ENCODE assay signal across 5 cellular contexts in the genomic region with DNA sequence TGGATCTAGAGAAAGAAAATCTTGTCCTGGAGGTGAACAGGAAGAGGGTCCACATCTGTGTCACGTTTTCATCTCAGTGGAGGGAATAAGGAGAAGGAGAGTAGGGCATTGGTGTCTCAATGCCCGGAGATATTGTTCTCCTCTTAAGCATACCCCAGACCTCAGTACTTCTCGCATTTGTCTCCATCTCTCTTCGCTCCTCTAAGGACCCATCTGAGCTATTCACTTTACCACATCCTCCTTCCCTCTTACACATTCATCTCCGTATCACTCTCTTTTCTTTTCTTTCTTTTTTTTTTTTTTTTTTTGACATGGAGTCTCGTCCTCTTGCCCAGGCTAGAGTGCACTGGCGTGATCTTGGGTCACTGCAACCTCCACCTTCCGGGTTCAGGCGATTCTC. TPM values are rescaled to one million over a fixed set of nuclear protein-coding genes. Genes with fewer than 3 reads are reported as not detected.
"Had no signal": no experiment of that assay in that cellular context is flagged by ENCODE, and none has a peak within 500 bp of the region (broad histone marks: within the 10 kb centered on the region; RNA-seq: fewer than 3 reads in every experiment).

No MANE protein-coding gene starts in this region.

RNA-seq across cellular contexts. Expression of a gene that starts 8.6 kb away (rescaled TPM):
- total RNA-seq: GM23248, H9, HT-29 had no signal
- polyA plus RNA-seq: GM23248, HepG2 had no signal

RNA-seq across cellular contexts. Expression of a gene that starts 52.4 kb away (rescaled TPM):
- total RNA-seq: GM23248, H9, HT-29 had no signal
- polyA plus RNA-seq: IgD-negative memory B cell had no signal

RNA-seq across cellular contexts. Expression of a gene that starts 55.5 kb away (rescaled TPM):
- total RNA-seq: GM23248, H9, HepG2, HT-29 had no signal
- polyA plus RNA-seq: GM23248, HepG2, IgD-negative memory B cell had no signal
